Comparison of ENCODE assay signal across 2 cellular contexts in the genomic region with DNA sequence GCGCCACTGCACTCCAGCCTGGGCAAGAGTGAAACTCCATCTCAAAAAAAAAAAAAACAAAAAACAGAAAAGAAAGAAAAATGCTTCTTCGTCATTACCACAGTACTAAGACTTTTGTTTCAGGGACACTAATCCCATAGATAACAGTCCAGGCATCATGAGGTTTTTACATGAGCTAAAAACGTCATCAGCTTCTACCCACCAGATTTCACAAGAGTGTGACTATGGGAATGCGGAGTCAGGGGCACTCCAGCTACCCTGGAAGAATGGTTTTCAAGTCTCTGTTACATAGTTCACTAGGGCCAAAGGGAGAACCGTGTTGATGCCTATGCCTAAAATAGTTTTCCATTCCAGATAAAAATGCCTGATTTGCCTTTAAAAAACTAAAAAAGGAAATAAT.
TF ChIP-seq lines count a peak whose summit lies in the region.

No MANE protein-coding gene starts in this region.

TF ChIP-seq in liver, 16 proteins besides CTCF, POLR2A, EP300 and RAD21 (continued from another document):
- TF ChIP-seq, protein P1, sequence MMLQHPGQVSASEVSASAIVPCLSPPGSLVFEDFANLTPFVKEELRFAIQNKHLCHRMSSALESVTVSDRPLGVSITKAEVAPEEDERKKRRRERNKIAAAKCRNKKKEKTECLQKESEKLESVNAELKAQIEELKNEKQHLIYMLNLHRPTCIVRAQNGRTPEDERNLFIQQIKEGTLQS (IDR thresholded peaks at IDR 0.05), result no peak

TF ChIP-seq in HepG2, 621 proteins besides CTCF, POLR2A, EP300 and RAD21 (continued from another document):
- TF ChIP-seq, protein P2, sequence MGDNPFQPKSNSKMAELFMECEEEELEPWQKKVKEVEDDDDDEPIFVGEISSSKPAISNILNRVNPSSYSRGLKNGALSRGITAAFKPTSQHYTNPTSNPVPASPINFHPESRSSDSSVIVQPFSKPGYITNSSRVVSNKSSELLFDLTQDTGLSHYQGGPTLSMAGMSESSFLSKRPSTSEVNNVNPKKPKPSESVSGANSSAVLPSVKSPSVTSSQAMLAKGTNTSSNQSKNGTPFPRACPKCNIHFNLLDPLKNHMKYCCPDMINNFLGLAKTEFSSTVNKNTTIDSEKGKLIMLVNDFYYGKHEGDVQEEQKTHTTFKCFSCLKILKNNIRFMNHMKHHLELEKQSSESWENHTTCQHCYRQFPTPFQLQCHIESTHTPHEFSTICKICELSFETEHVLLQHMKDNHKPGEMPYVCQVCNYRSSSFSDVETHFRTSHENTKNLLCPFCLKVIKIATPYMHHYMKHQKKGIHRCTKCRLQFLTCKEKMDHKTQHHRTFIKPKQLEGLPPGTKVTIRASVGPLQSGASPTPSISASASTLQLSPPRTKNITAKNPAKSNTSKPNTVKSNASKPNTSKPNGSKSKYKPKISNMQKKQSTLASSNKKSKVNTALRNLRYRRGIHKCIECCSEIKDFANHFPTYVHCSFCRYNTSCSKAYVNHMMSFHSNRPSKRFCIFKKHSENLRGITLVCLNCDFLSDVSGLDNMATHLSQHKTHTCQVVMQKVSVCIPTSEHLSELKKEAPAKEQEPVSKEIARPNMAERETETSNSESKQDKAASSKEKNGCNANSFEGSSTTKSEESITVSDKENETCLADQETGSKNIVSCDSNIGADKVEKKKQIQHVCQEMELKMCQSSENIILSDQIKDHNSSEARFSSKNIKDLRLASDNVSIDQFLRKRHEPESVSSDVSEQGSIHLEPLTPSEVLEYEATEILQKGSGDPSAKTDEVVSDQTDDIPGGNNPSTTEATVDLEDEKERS (CRISPR knock-in tag; IDR thresholded peaks at IDR 0.05), result no peak
- no peak for TF ChIP-seq U2AF2 (IDR thresholded peaks at IDR 0.05; ENCODE audit: low read depth, low read length)
- TF ChIP-seq, protein P3, sequence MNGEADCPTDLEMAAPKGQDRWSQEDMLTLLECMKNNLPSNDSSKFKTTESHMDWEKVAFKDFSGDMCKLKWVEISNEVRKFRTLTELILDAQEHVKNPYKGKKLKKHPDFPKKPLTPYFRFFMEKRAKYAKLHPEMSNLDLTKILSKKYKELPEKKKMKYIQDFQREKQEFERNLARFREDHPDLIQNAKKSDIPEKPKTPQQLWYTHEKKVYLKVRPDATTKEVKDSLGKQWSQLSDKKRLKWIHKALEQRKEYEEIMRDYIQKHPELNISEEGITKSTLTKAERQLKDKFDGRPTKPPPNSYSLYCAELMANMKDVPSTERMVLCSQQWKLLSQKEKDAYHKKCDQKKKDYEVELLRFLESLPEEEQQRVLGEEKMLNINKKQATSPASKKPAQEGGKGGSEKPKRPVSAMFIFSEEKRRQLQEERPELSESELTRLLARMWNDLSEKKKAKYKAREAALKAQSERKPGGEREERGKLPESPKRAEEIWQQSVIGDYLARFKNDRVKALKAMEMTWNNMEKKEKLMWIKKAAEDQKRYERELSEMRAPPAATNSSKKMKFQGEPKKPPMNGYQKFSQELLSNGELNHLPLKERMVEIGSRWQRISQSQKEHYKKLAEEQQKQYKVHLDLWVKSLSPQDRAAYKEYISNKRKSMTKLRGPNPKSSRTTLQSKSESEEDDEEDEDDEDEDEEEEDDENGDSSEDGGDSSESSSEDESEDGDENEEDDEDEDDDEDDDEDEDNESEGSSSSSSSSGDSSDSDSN (CRISPR knock-in tag; IDR thresholded peaks at IDR 0.05), result no peak
- TF ChIP-seq ZSCAN20 (CRISPR knock-in tag; IDR thresholded peaks at IDR 0.05; ENCODE audit: borderline replicate concordance), result no peak
- no peak for TF ChIP-seq THAP11 (CRISPR knock-in tag; IDR thresholded peaks at IDR 0.05)
- no peak for TF ChIP-seq ATF1 (CRISPR knock-in tag; IDR thresholded peaks at IDR 0.05)
- TF ChIP-seq SP4 (CRISPR knock-in tag; IDR thresholded peaks at IDR 0.05), result no peak
- TF ChIP-seq ZMYM4 (CRISPR knock-in tag; IDR thresholded peaks at IDR 0.05), result no peak
- TF ChIP-seq ZSCAN22 (CRISPR knock-in tag; IDR thresholded peaks at IDR 0.05), result no peak
- no peak for TF ChIP-seq HOXD1 (CRISPR knock-in tag; IDR thresholded peaks at IDR 0.05)
- no peak for TF ChIP-seq NKX3-1 (CRISPR knock-in tag; IDR thresholded peaks at IDR 0.05)
- no peak for TF ChIP-seq ZFYVE20 (CRISPR knock-in tag; IDR thresholded peaks at IDR 0.05; ENCODE audit: borderline replicate concordance, low read depth)
- TF ChIP-seq MZF1 (CRISPR knock-in tag; IDR thresholded peaks at IDR 0.05; ENCODE audit: borderline replicate concordance), result no peak
- TF ChIP-seq NFRKB (IDR thresholded peaks at IDR 0.05), result no peak
- TF ChIP-seq SMARCE1 (IDR thresholded peaks at IDR 0.05; ENCODE audit: borderline replicate concordance), result no peak
- no peak for TF ChIP-seq ZNF329 (CRISPR knock-in tag; IDR thresholded peaks at IDR 0.05; ENCODE audit: low read depth)
- no peak for TF ChIP-seq TARDBP (CRISPR knock-in tag; IDR thresholded peaks at IDR 0.05)
TF ChIP-seq in HepG2: peak in this region for 0.
